19 cellular contexts compared by ENCODE assay signal in genomic region chr5:159186319-159186718, GRCh38. TPM values are rescaled to one million over a fixed set of nuclear protein-coding genes. Genes with fewer than 3 reads are reported as not detected.
DNase-seq lines count a peak whose midpoint lies in the region; ATAC-seq, FAIRE-seq and TF ChIP-seq lines count a peak whose summit lies in the region.
"Had no signal": no experiment of that assay in that cellular context is flagged by ENCODE, and none has a peak within 500 bp of the region (broad histone marks: within the 10 kb centered on the region; RNA-seq: fewer than 3 reads in every experiment).

No MANE protein-coding gene starts in this region.

- no peak for DNase-seq in activated T-cell treated with anti-CD3 and anti-CD28 coated beads, Interleukin-2, amount 50 U/mL, for 24 hours
- no peak for DNase-seq in activated T-cell treated with anti-CD3 and anti-CD28 coated beads, Interleukin-2, amount 50 U/mL, for 4 hours
- DNase-seq in T-cell: no peak
- DNase-seq in keratinocyte (ENCODE audit: low read depth, low spot score): no peak
- DNase-seq in smooth muscle cell (lab: John Stamatoyannopoulos, UW; ENCODE audit: unreplicated experiment): no peak
- no peak for DNase-seq in posterior vena cava (ENCODE audit: low spot score)
- DNase-seq in GM13977 (ENCODE audit: low spot score): no peak
- no peak for DNase-seq in retina
- DNase-seq: activated CD8-positive, alpha-beta memory T cell treated with anti-CD3 and anti-CD28 coated beads, Interleukin-2, amount 50 U/mL, for 48 hours; COR-L47; erythroblast; glutamatergic neuron; NCI-H2029 treated with DMSO at 0.1 percent for 48 hours; NCI-H526; OCI-M1; testis had no signal

- POLR2A ChIA-PET in T-cell (lab: Charles Lee): interaction anchor here in 1 of 2 donors (0.6 kb wide), 1 partner anchor 928 kb away, joined by 9 read pairs; no protein-coding TSS in a partner anchor

- H3K4me1 ChIP-seq in keratinocyte (ENCODE audit: control insufficient read depth, extremely low read depth, insufficient read depth, low read length) (peaks cover 38% of the 10 kb centered on the region), smooth muscle cell (ENCODE audit: low read depth) (peaks cover 47% of the 10 kb centered on the region)

- no peaks in the 10 kb centered on the region for H3K27me3 ChIP-seq in keratinocyte (ENCODE audit: control insufficient read depth, extremely low read depth, insufficient read depth, low read length)
- no peaks in the 10 kb centered on the region for H3K27me3 ChIP-seq in smooth muscle cell (ENCODE audit: low read depth)
- H3K27me3 ChIP-seq: testis had no signal

- dilution Hi-C loops in keratinocyte (cut with MboI; ENCODE audit: extremely low pct_ligation_motif_present, low sequenced_read_pairs): no loop called here

- no peak overlapping the region for H3K4me3 Mint-ChIP-seq in activated T-cell treated with anti-CD3 and anti-CD28 coated beads, Interleukin-2, amount 50 U/mL, for 24 hours
- no peak overlapping the region for H3K4me3 Mint-ChIP-seq in activated T-cell treated with anti-CD3 and anti-CD28 coated beads, Interleukin-2, amount 50 U/mL, for 4 hours
- H3K4me3 Mint-ChIP-seq in T-cell: no peak overlapping the region
- H3K4me3 Mint-ChIP-seq: WTC11 had no signal

- peak; percentile 26 for FAIRE-seq in keratinocyte (lab: Jason Lieb, UNC)
- FAIRE-seq: GM19239, HTR-8/SVneo had no signal

- peaks cover 70% of the 10 kb centered on the region for H3K4me1 Mint-ChIP-seq in activated T-cell treated with anti-CD3 and anti-CD28 coated beads, Interleukin-2, amount 50 U/mL, for 24 hours (ENCODE audit: low read depth)
- peaks cover 64% of the 10 kb centered on the region for H3K4me1 Mint-ChIP-seq in activated T-cell treated with anti-CD3 and anti-CD28 coated beads, Interleukin-2, amount 50 U/mL, for 4 hours (ENCODE audit: low read depth)
- H3K4me1 Mint-ChIP-seq in T-cell: peaks cover 50 to 67% (median 63%) of the 10 kb centered on the region in 3 donors

- peak overlapping the region; percentile 95 for H3K27ac ChIP-seq in keratinocyte (ENCODE audit: control insufficient read depth, insufficient read depth, low read length)
- H3K27ac ChIP-seq in smooth muscle cell (ENCODE audit: low read depth): peak overlapping the region; percentile 99
- H3K27ac ChIP-seq: testis had no signal

- intact Hi-C loops in posterior vena cava (cut with DNase I): no loop called here

- TF ChIP-seq CTCF in keratinocyte (optimal IDR thresholded peaks at IDR 0.05 in 1 of 3, IDR thresholded peaks at IDR 0.05 in 1 of 3, conservative IDR thresholded peaks at IDR 0.05 in 1 of 3; ENCODE audit: extremely low read depth in 1 of 3, insufficient read depth in 2 of 3, low read length in 3 of 3) (no peak), smooth muscle cell (IDR thresholded peaks at IDR 0.05; ENCODE audit: borderline replicate concordance, insufficient read depth, poor library complexity, severe bottlenecking) (no peak), GM13977 (IDR thresholded peaks at IDR 0.05; ENCODE audit: extremely low read depth, insufficient read depth, missing control alignments) (no peak)

- H3K9me1 ChIP-seq in keratinocyte (ENCODE audit: control insufficient read depth, extremely low read depth, insufficient read depth, low read length): no peaks in the 10 kb centered on the region

- H3K36me3 Mint-ChIP-seq in activated T-cell treated with anti-CD3 and anti-CD28 coated beads, Interleukin-2, amount 50 U/mL, for 24 hours (ENCODE audit: low read depth): peaks cover 81% of the 10 kb centered on the region
- H3K36me3 Mint-ChIP-seq in activated T-cell treated with anti-CD3 and anti-CD28 coated beads, Interleukin-2, amount 50 U/mL, for 4 hours (ENCODE audit: insufficient read depth): peaks cover 32% of the 10 kb centered on the region
- peaks cover 33% of the 10 kb centered on the region for H3K36me3 Mint-ChIP-seq in T-cell

- no peak overlapping the region for H3K4me3 ChIP-seq in keratinocyte (ENCODE audit: control insufficient read depth in 2 of 3, extremely low read depth in 1 of 3, insufficient read depth in 2 of 3, low read depth in 1 of 3, low read length in 3 of 3)
- no peak overlapping the region for H3K4me3 ChIP-seq in smooth muscle cell
- H3K4me3 ChIP-seq: testis had no signal

- H4K20me1 ChIP-seq in keratinocyte (ENCODE audit: control insufficient read depth, extremely low read depth, insufficient read depth, low read length) (no peaks in the 10 kb centered on the region), smooth muscle cell (ENCODE audit: low read depth) (no peaks in the 10 kb centered on the region)

- no peak overlapping the region for H3K4me2 ChIP-seq in keratinocyte (ENCODE audit: control insufficient read depth, extremely low read depth, insufficient read depth, low read depth, low read length)
- H3K4me2 ChIP-seq in smooth muscle cell: peak overlapping the region; percentile 67

- ATAC-seq in activated T-cell treated with anti-CD3 and anti-CD28 coated beads, Interleukin-2, amount 50 U/mL, for 4 hours: no peak
- no peak for ATAC-seq in T-cell (replicated peaks in 1 of 4)
- ATAC-seq: WTC11 had no signal

- no peak overlapping the region for H3K9ac ChIP-seq in keratinocyte (ENCODE audit: control insufficient read depth, extremely low read depth, insufficient read depth, low read length)
- peak overlapping the region; percentile 88 for H3K9ac ChIP-seq in smooth muscle cell (ENCODE audit: low read depth)

- no peaks in the 10 kb centered on the region for H3K27me3 Mint-ChIP-seq in activated T-cell treated with anti-CD3 and anti-CD28 coated beads, Interleukin-2, amount 50 U/mL, for 24 hours
- no peaks in the 10 kb centered on the region for H3K27me3 Mint-ChIP-seq in activated T-cell treated with anti-CD3 and anti-CD28 coated beads, Interleukin-2, amount 50 U/mL, for 4 hours (ENCODE audit: low read depth)
- H3K27me3 Mint-ChIP-seq in T-cell: no peaks in the 10 kb centered on the region

- H3K27ac Mint-ChIP-seq in activated T-cell treated with anti-CD3 and anti-CD28 coated beads, Interleukin-2, amount 50 U/mL, for 24 hours: peak overlapping the region; percentile 94
- peak overlapping the region; percentile 31 to 72 for H3K27ac Mint-ChIP-seq in T-cell
- H3K27ac Mint-ChIP-seq: WTC11 had no signal

- no peaks in the 10 kb centered on the region for H3K9me3 ChIP-seq in keratinocyte (ENCODE audit: control insufficient read depth, low read depth, low read length)
- no peaks in the 10 kb centered on the region for H3K9me3 ChIP-seq in smooth muscle cell (replicated peaks; ENCODE audit: low read depth)
- H3K9me3 ChIP-seq: testis had no signal

- no peaks in the 10 kb centered on the region for H3K9me3 Mint-ChIP-seq in activated T-cell treated with anti-CD3 and anti-CD28 coated beads, Interleukin-2, amount 50 U/mL, for 24 hours
- no peaks in the 10 kb centered on the region for H3K9me3 Mint-ChIP-seq in activated T-cell treated with anti-CD3 and anti-CD28 coated beads, Interleukin-2, amount 50 U/mL, for 4 hours
- H3K9me3 Mint-ChIP-seq in T-cell: no peaks in the 10 kb centered on the region
- H3K9me3 Mint-ChIP-seq: WTC11 had no signal

- H3F3A ChIP-seq in smooth muscle cell (ENCODE audit: low read depth): peaks cover 35% of the 10 kb centered on the region

- in situ Hi-C loops in GM13977 (cut with MboI; ENCODE audit: low pct_unique_long_range_greater_than_20kb, low sequenced_read_pairs, unreplicated experiment): no loop called here

- H3K36me3 ChIP-seq in keratinocyte (ENCODE audit: control insufficient read depth in 2 of 2, extremely low read depth in 1 of 2, insufficient read depth in 2 of 2, low read length in 2 of 2) (peaks cover 7 to 16% of the 10 kb centered on the region in 2 experiments), smooth muscle cell (ENCODE audit: low read depth) (peaks cover 6% of the 10 kb centered on the region)

- CTCF ChIA-PET in T-cell (lab: Charles Lee): interaction anchor here in 1 of 2 donors (1.0 kb wide), 1 partner anchor 9 kb away, joined by 3 read pairs; no protein-coding TSS in a partner anchor

- H3K79me2 ChIP-seq in keratinocyte (ENCODE audit: control insufficient read depth, insufficient read depth, low read length) (peaks cover 56% of the 10 kb centered on the region), smooth muscle cell (ENCODE audit: low read depth) (peaks cover 64% of the 10 kb centered on the region)

- H2AFZ ChIP-seq in keratinocyte (ENCODE audit: control insufficient read depth, low read length) (no peak overlapping the region), smooth muscle cell (ENCODE audit: low read depth) (no peak overlapping the region)

- WGBS in smooth muscle cell (ENCODE audit: low lambda C conversion rate): 78% methylated on average over 4 of the region's 4 CpGs

RNA-seq across cellular contexts. Expression of gene RNF145, which starts 23.0 kb away (rescaled TPM):
- 100 to 1,000 TPM in 2 of 3 donors, 10 to 100 TPM in 1; 95.7 to 109 (median 101) TPM for total RNA-seq in activated T-cell treated with anti-CD3 and anti-CD28 coated beads, Interleukin-2, amount 50 U/mL, for 4 hours
- total RNA-seq in T-cell (10 to 100 TPM; 54.0 to 62.8 (median 60.1) TPM), smooth muscle cell (74.3 and 74.8 TPM in 2 replicates), posterior vena cava (10 to 100 TPM; 49.2 to 52.1 TPM)
- polyA plus RNA-seq in keratinocyte (52.7 to 79.8 TPM (median 78.6 TPM) in 3 replicates), smooth muscle cell (24.3 and 25.0 TPM in 2 replicates)
- 23.9 TPM for polyA plus RNA-seq in keratinocyte (2011; ENCODE audit: low read depth)
- polyA plus RNA-seq in keratinocyte (2011; cell fraction: cytosol; rRNA removed): 38.6 and 70.8 TPM in 2 replicates
- 87.7 and 102 TPM in 2 replicates for polyA plus RNA-seq in keratinocyte (2011; cell fraction: nucleus; rRNA removed)
- 46.0 and 61.8 TPM in 2 replicates for polyA plus RNA-seq in keratinocyte (2012; ENCODE audit: low replicate concordance)
- polyA minus RNA-seq in keratinocyte: 45.7 to 78.2 TPM (median 50.8 TPM) in 3 replicates
- 31.1 TPM for polyA minus RNA-seq in keratinocyte (2011; cell fraction: cytosol; rRNA and poly(A)+ RNA removed)
- 75.4 and 114 TPM in 2 replicates for polyA minus RNA-seq in keratinocyte (2011; cell fraction: nucleus; rRNA and poly(A)+ RNA removed)
